Comparison of ENCODE assay signal across 17 cellular contexts in the genomic region with DNA sequence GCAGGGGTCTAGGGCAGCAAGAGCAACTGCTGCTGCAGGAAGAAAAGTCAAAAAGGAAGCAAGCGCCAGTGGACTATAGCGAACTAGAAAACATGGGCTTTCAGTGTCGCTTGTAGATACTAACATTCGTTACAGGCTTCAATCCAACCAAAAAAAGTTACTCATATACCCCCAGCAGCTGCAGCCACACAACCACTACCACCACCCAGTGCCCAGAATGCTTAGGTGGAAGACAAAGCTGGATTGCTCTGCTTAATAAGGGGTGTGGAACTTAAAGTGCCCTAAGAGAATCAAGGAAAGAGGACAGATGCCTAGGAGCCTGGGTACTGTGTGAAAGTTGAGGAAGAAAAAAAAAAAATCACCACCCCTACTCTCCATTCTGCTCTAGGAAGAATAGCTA.
DNase-seq lines count a peak whose midpoint lies in the region; ATAC-seq and TF ChIP-seq lines count a peak whose summit lies in the region.
"Had no signal": no experiment of that assay in that cellular context is flagged by ENCODE, and none has a peak within 500 bp of the region (broad histone marks: within the 10 kb centered on the region; RNA-seq: fewer than 3 reads in every experiment).

No MANE protein-coding gene starts in this region.

- dilution Hi-C loops in mammary epithelial cell (cut with HindIII; ENCODE audit: low sequenced_read_pairs): no loop called here

- no peaks in the 10 kb centered on the region for H3K27me3 ChIP-seq in mammary epithelial cell (ENCODE audit: insufficient read depth, low read length)
- no peaks in the 10 kb centered on the region for H3K27me3 ChIP-seq in PC-3 (ENCODE audit: low read length)
- H3K27me3 ChIP-seq in subcutaneous abdominal adipose tissue (ENCODE audit: control insufficient read depth in 5 of 5, insufficient read depth in 4 of 5, low read length in 5 of 5): no peaks in the 10 kb centered on the region

- no peaks in the 10 kb centered on the region for H3K79me2 ChIP-seq in mammary epithelial cell (ENCODE audit: insufficient read depth, low read length)
- no peaks in the 10 kb centered on the region for H3K79me2 ChIP-seq in PC-3 (ENCODE audit: low read length)

- H3K36me3 ChIP-seq in mammary epithelial cell (ENCODE audit: insufficient read depth, low read length) (no peaks in the 10 kb centered on the region), PC-3 (ENCODE audit: low read depth, low read length) (peaks cover 11% of the 10 kb centered on the region), subcutaneous abdominal adipose tissue (ENCODE audit: control insufficient read depth in 5 of 5, insufficient read depth in 5 of 5, low read length in 5 of 5) (no peaks in the 10 kb centered on the region)

- intact Hi-C loops in mammary epithelial cell (cut with micrococcal nuclease): loop anchor here (5.0 kb wide), 1 partner anchor 205 kb away; the partner anchor contains the start of gene ELAVL2
- intact Hi-C loops in MCF 10A (cut with micrococcal nuclease): no loop called here
- intact Hi-C loops in PC-3 (cut with micrococcal nuclease): loop anchor here (1.0 to 10.0 kb wide), 7 partner anchors 16 to 498 kb away; partner anchors contain the start of gene ELAVL2

- H3K9me3 ChIP-seq in mammary epithelial cell (replicated peaks; ENCODE audit: insufficient read depth, low read length) (no peaks in the 10 kb centered on the region), PC-3 (ENCODE audit: low read length) (no peaks in the 10 kb centered on the region), subcutaneous abdominal adipose tissue (ENCODE audit: control insufficient read depth in 5 of 5, low read length in 5 of 5) (no peaks in the 10 kb centered on the region)

- WGBS in mammary epithelial cell (ENCODE audit: low coverage, missing lambda C conversion rate): 100% methylated on average over 4 of the region's 4 CpGs

- H3K4me3 ChIP-seq in mammary epithelial cell (replicated peaks in 1 of 3; ENCODE audit: insufficient read depth in 1 of 3, low read depth in 2 of 3, low read length in 3 of 3) (no peak overlapping the region), PC-3 (ENCODE audit: low read length) (no peak overlapping the region), subcutaneous abdominal adipose tissue (ENCODE audit: low read depth in 1 of 5, low read length in 5 of 5) (no peak overlapping the region)

- H3K4me1 Mint-ChIP-seq in MCF 10A (ENCODE audit: insufficient read depth, unreplicated experiment) (peaks cover 10% of the 10 kb centered on the region), progenitor cell of endocrine pancreas (ENCODE audit: low read depth) (no peaks in the 10 kb centered on the region)
- H3K4me1 Mint-ChIP-seq: CD4-positive, CD25-positive, alpha-beta regulatory T cell had no signal

- DNase-seq in mammary epithelial cell (no peak), MCF 10A (ENCODE audit: unreplicated experiment) (no peak), PC-3 (peak; percentile 62), dermis blood vessel endothelial cell (peak; percentile 1), progenitor cell of endocrine pancreas (ENCODE audit: low spot score, unreplicated experiment) (no peak), NCI-H2029 (lab: John Stamatoyannopoulos, UW) (no peak), NCI-H345 (lab: John Stamatoyannopoulos, UW) (no peak)
- DNase-seq: AML-193; CD4-positive, CD25-positive, alpha-beta regulatory T cell; COR-L47; GDM1; HCEC 1CT; NCI-H1417 treated with DMSO at 0.1 percent for 48 hours; NCI-H187 treated with DMSO at 0.1 percent for 48 hours; NCI-H526 had no signal

- ATAC-seq in PC-3: peak; percentile 49

- H3K27ac Mint-ChIP-seq in MCF 10A (ENCODE audit: low read depth, unreplicated experiment) (no peak overlapping the region), progenitor cell of endocrine pancreas (no peak overlapping the region)
- H3K27ac Mint-ChIP-seq: CD4-positive, CD25-positive, alpha-beta regulatory T cell had no signal

- H3K4me3 Mint-ChIP-seq in MCF 10A (ENCODE audit: unreplicated experiment): no peak overlapping the region
- H3K4me3 Mint-ChIP-seq in progenitor cell of endocrine pancreas (ENCODE audit: low read depth): no peak overlapping the region
- H3K4me3 Mint-ChIP-seq: CD4-positive, CD25-positive, alpha-beta regulatory T cell had no signal

- CTCF ChIA-PET in mammary epithelial cell (lab: Charles Lee; ENCODE audit: low non-redundant PET) (no interaction called here), MCF 10A (lab: Yijun Ruan, JAX) (interaction anchor here (0.6 kb wide), 1 partner anchor 55 kb away, joined by 4 read pairs; no protein-coding TSS in a partner anchor), PC-3 (lab: Charles Lee) (interaction anchor here (0.6 kb wide), 1 partner anchor 106 kb away, joined by 3 read pairs; no protein-coding TSS in a partner anchor)

- H3K27me3 Mint-ChIP-seq in MCF 10A (ENCODE audit: insufficient read depth, unreplicated experiment): no peaks in the 10 kb centered on the region
- H3K27me3 Mint-ChIP-seq in progenitor cell of endocrine pancreas: no peaks in the 10 kb centered on the region
- H3K27me3 Mint-ChIP-seq: CD4-positive, CD25-positive, alpha-beta regulatory T cell had no signal

- no peaks in the 10 kb centered on the region for H3K9me2 ChIP-seq in PC-3 (replicated peaks; ENCODE audit: low read length)

- peaks cover 20% of the 10 kb centered on the region for H3K4me1 ChIP-seq in mammary epithelial cell (ENCODE audit: insufficient read depth, low read length)
- H3K4me1 ChIP-seq in PC-3 (ENCODE audit: insufficient read depth, low read length): peaks cover 39% of the 10 kb centered on the region
- H3K4me1 ChIP-seq in subcutaneous abdominal adipose tissue (ENCODE audit: control insufficient read depth in 5 of 5, insufficient read depth in 5 of 5, low read length in 5 of 5): peaks cover 0 to 11% (median 0%) of the 10 kb centered on the region in 5 donors

- H3K9me3 Mint-ChIP-seq in MCF 10A (ENCODE audit: unreplicated experiment) (no peaks in the 10 kb centered on the region), progenitor cell of endocrine pancreas (ENCODE audit: low read depth) (no peaks in the 10 kb centered on the region)

- H4K20me1 ChIP-seq in mammary epithelial cell (ENCODE audit: insufficient read depth, low read length) (no peaks in the 10 kb centered on the region), PC-3 (ENCODE audit: low read length) (no peaks in the 10 kb centered on the region)

- in situ Hi-C loops in mammary epithelial cell (cut with MboI; ENCODE audit: low sequenced_read_pairs in 2 of 2): no loop called here

- no peak overlapping the region for H3K9ac ChIP-seq in mammary epithelial cell (ENCODE audit: insufficient read depth, low read length)
- peak overlapping the region; percentile 94 for H3K9ac ChIP-seq in PC-3 (ENCODE audit: low read length)
- H3K9ac ChIP-seq in subcutaneous abdominal adipose tissue (ENCODE audit: low read length in 5 of 5): no peak overlapping the region

- H2AFZ ChIP-seq in mammary epithelial cell (ENCODE audit: low read depth, low read length): peak overlapping the region; percentile 50
- H2AFZ ChIP-seq in PC-3 (ENCODE audit: low read length): 0 out of 2 replicates have a peak overlapping the region, but pooled peaks have one; percentile 11

- H3K36me3 Mint-ChIP-seq in MCF 10A (ENCODE audit: insufficient read depth, unreplicated experiment) (peaks cover 6% of the 10 kb centered on the region), progenitor cell of endocrine pancreas (ENCODE audit: insufficient read depth) (no peaks in the 10 kb centered on the region)
- H3K36me3 Mint-ChIP-seq: CD4-positive, CD25-positive, alpha-beta regulatory T cell had no signal

- no peak overlapping the region for H3K4me2 ChIP-seq in mammary epithelial cell (ENCODE audit: insufficient read depth, low read depth, low read length)
- peak overlapping the region; percentile 55 for H3K4me2 ChIP-seq in PC-3 (ENCODE audit: low read length)

- POLR2A ChIA-PET in MCF 10A (lab: Yijun Ruan, JAX): interaction anchor here (1.2 kb wide), 1 partner anchor 60 kb away, joined by 3 read pairs; no protein-coding TSS in a partner anchor
- POLR2A ChIA-PET in PC-3 (lab: Charles Lee; ENCODE audit: unreplicated experiment): interaction anchor here (0.7 kb wide), 1 partner anchor 15 kb away, joined by 3 read pairs; no protein-coding TSS in a partner anchor

- BruUV-seq in mammary epithelial cell (replicated peaks; lab: Mats Ljungman, UMichigan): no TSS peak
- BruUV-seq in MCF 10A (replicated peaks; lab: Mats Ljungman, UMichigan): no TSS peak
- no TSS peak for BruUV-seq in PC-3 (replicated peaks; lab: Mats Ljungman, UMichigan)

- TF ChIP-seq CTCF in mammary epithelial cell (conservative IDR thresholded peaks at IDR 0.05 in 1 of 2, IDR thresholded peaks at IDR 0.05 in 1 of 2; ENCODE audit: extremely low read depth in 1 of 2, insufficient read depth in 1 of 2, low read depth in 1 of 2, low read length in 2 of 2): no peak
- TF ChIP-seq CTCF in MCF 10A (IDR thresholded peaks at IDR 0.05; ENCODE audit: unreplicated experiment): no peak
- TF ChIP-seq CTCF in PC-3 (conservative IDR thresholded peaks at IDR 0.05; ENCODE audit: low read depth, low read length): no peak
- no peak for TF ChIP-seq CTCF in progenitor cell of endocrine pancreas (IDR thresholded peaks at IDR 0.05; ENCODE audit: unreplicated experiment)

- peaks cover 5% of the 10 kb centered on the region for H3F3A ChIP-seq in PC-3 (ENCODE audit: low read length, unreplicated experiment)

- H3K27ac ChIP-seq in mammary epithelial cell (ENCODE audit: insufficient read depth, low read depth, low read length) (no peak overlapping the region), PC-3 (ENCODE audit: low read length) (peak overlapping the region; percentile 100), subcutaneous abdominal adipose tissue (ENCODE audit: low read depth, low read length) (peak overlapping the region; percentile 44)
- H3K27ac ChIP-seq: 22Rv1 had no signal

Comparison
In these comparisons a context has a peak if more than half of its experiments do, and no peak if none do; other contexts are left out.
1. DNase-seq: peak in PC-3 (single experiment) and dermis blood vessel endothelial cell (single experiment); none in mammary epithelial cell (single experiment), MCF 10A (single experiment), progenitor cell of endocrine pancreas (single experiment), NCI-H2029 (single experiment) and NCI-H345 (single experiment).